10 cellular contexts compared by ENCODE assay signal in the genomic region with DNA sequence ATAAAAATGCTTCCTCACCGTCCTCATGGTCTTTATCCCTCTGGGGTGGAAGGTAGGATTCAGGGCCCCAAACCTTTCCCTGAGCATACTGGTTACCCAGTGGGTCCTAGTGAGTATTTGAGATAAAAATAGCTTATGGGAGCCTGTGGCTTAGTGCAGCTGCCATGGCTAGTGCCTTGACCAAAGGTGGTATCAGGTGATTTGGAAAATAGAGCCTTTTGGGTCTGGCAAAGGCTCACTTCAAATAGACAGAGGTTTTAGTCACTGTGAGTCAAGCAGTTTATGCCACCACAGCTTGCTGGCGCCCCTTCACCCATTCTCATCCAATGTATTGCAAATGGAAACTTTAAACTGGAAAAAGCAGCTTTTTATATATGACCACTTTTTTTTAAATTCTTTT. TPM values are rescaled to one million over a fixed set of nuclear protein-coding genes. Genes with fewer than 3 reads are reported as not detected.
A peak's percentile ranks its signal among the peaks of the same experiment; 100 is the strongest.
DNase-seq lines count a peak whose midpoint lies in the region; ATAC-seq, FAIRE-seq and TF ChIP-seq lines count a peak whose summit lies in the region.
"Had no signal": no experiment of that assay in that cellular context is flagged by ENCODE, and none has a peak within 500 bp of the region (broad histone marks: within the 10 kb centered on the region; RNA-seq: fewer than 3 reads in every experiment).

No MANE protein-coding gene starts in this region.

- H3K79me2 ChIP-seq in K562 (ENCODE audit: control insufficient read depth, insufficient read depth, low read length) (no peaks in the 10 kb centered on the region), MM.1S (ENCODE audit: low read length) (no peaks in the 10 kb centered on the region)

- H3K4me2 ChIP-seq in K562 (ENCODE audit: insufficient read depth, low read length): peak overlapping the region; percentile 66
- no peak overlapping the region for H3K4me2 ChIP-seq in MM.1S (ENCODE audit: low read depth, low read length)

- H3K27me3 Mint-ChIP-seq in mesothelial cell of epicardium (ENCODE audit: low read depth): no peaks in the 10 kb centered on the region

- POLR2A ChIA-PET in K562 (lab: Yijun Ruan, JAX): interaction anchor here (0.5 to 1.8 kb wide), 15 partner anchors 9 to 181 kb away, joined by 3 to 8 read pairs (median 4); a partner anchor contains a TSS

- H3K4me3 Mint-ChIP-seq in mesothelial cell of epicardium: peak overlapping the region; percentile 49

- H2AFZ ChIP-seq in K562 (ENCODE audit: low read depth, low read length): peak overlapping the region; percentile 96
- no peak overlapping the region for H2AFZ ChIP-seq in MM.1S (ENCODE audit: low read length)

- peaks cover 14% of the 10 kb centered on the region for H3K4me1 Mint-ChIP-seq in mesothelial cell of epicardium

- 59% methylated on average over 2 of the region's 2 CpGs for WGBS in K562 (ENCODE audit: insufficient coverage, low coverage, missing lambda C conversion rate)

- no peaks in the 10 kb centered on the region for H3K9me3 Mint-ChIP-seq in mesothelial cell of epicardium

- TF ChIP-seq RAD21 in K562 (CRISPR knock-in tag; conservative IDR thresholded peaks at IDR 0.05 in 1 of 2, IDR thresholded peaks at IDR 0.05 in 1 of 2): no peak

- H3K27ac ChIP-seq in K562 (ENCODE audit: extremely low read depth, low read depth, low read length): no peak overlapping the region; the same call in 1 of the 3 replicates
- H3K27ac ChIP-seq in tibial artery: peak overlapping the region; percentile 70 to 77
- H3K27ac ChIP-seq in MM.1S (ENCODE audit: low read length): no peak overlapping the region
- H3K27ac ChIP-seq: body of pancreas had no signal

- TF ChIP-seq EP300 in K562 (IDR thresholded peaks at IDR 0.05; ENCODE audit: low read length): no peak

- no TSS peak for BruUV-seq in K562 (replicated peaks; lab: Mats Ljungman, UMichigan)

- 0 out of 2 replicates have a peak, but pooled peaks cover 3% of the 10 kb centered on the region for H3K9me3 ChIP-seq in K562 (replicated peaks; ENCODE audit: control insufficient read depth, insufficient read depth, low read depth, low read length)
- no peaks in the 10 kb centered on the region for H3K9me3 ChIP-seq in tibial artery
- H3K9me3 ChIP-seq in MM.1S (replicated peaks; ENCODE audit: insufficient read depth, low read length): no peaks in the 10 kb centered on the region
- H3K9me3 ChIP-seq: body of pancreas had no signal

- no peaks in the 10 kb centered on the region for H3K9me1 ChIP-seq in K562 (ENCODE audit: control insufficient read depth, insufficient read depth, low read length)

- peak; percentile 80 for DNase-seq in M059J (ENCODE audit: low read depth)
- DNase-seq in K562 (ENCODE audit: extremely low read depth in 1 of 4, low spot score in 3 of 4): no peak
- no peak for DNase-seq in mesothelial cell of epicardium (ENCODE audit: low spot score in 2 of 2, unreplicated experiment in 2 of 2)
- no peak for DNase-seq in tibial artery
- DNase-seq in MM.1S: no peak
- DNase-seq in NCI-H2227 treated with DMSO at 0.1 percent for 48 hours (lab: John Stamatoyannopoulos, UW): no peak
- DNase-seq: DMS153, NCI-H187 treated with DMSO at 0.1 percent for 48 hours had no signal

- CTCF ChIA-PET in K562 (lab: Yijun Ruan, JAX; ENCODE audit: low intra/inter-chr PET ratio): interaction anchor here (0.6 to 3.2 kb wide), 5 partner anchors 28 to 167 kb away, joined by 3 to 39 read pairs (median 8); no protein-coding TSS in a partner anchor

- H3K27ac Mint-ChIP-seq in mesothelial cell of epicardium: no peak overlapping the region

- no peaks in the 10 kb centered on the region for H3K9me2 ChIP-seq in MM.1S (replicated peaks; ENCODE audit: insufficient read depth, low read length)

- TF ChIP-seq POLR2A in K562 (conservative IDR thresholded peaks at IDR 0.05): no peak

- no peaks in the 10 kb centered on the region for H3K36me3 Mint-ChIP-seq in mesothelial cell of epicardium

- H4K20me1 ChIP-seq in K562 (replicated peaks; ENCODE audit: control insufficient read depth, insufficient read depth, low read length): no peaks in the 10 kb centered on the region
- H4K20me1 ChIP-seq in MM.1S (ENCODE audit: insufficient read depth, low read length): no peaks in the 10 kb centered on the region

- TF ChIP-seq CTCF in K562 (IDR thresholded peaks at IDR 0.05 in 2 of 3, conservative IDR thresholded peaks at IDR 0.05 in 1 of 3; ENCODE audit: insufficient read depth in 2 of 3, low read depth in 1 of 3, low read length in 3 of 3): no peak
- no peak for TF ChIP-seq CTCF in mesothelial cell of epicardium (IDR thresholded peaks at IDR 0.05; ENCODE audit: unreplicated experiment)
- no peak for TF ChIP-seq CTCF in tibial artery (IDR thresholded peaks at IDR 0.05)
- TF ChIP-seq CTCF in MM.1S (IDR thresholded peaks at IDR 0.05; ENCODE audit: low read length): no peak

- no peaks in the 10 kb centered on the region for H3K36me3 ChIP-seq in K562 (ENCODE audit: control insufficient read depth, insufficient read depth, low read length)
- no peaks in the 10 kb centered on the region for H3K36me3 ChIP-seq in tibial artery
- no peaks in the 10 kb centered on the region for H3K36me3 ChIP-seq in MM.1S (replicated peaks; ENCODE audit: insufficient read depth, low read length)

- no peaks in the 10 kb centered on the region for H3F3A ChIP-seq in MM.1S (ENCODE audit: insufficient read depth, low read length)

- ATAC-seq in K562: peak; percentile 5
- no peak for ATAC-seq in HG02759 (IDR thresholded peaks at IDR 0.05; ENCODE audit: unreplicated experiment)

- intact Hi-C loops in K562 (cut with micrococcal nuclease) (loop anchor here (2.0 kb wide), 1 partner anchor 140 kb away; no protein-coding TSS in a partner anchor), tibial artery (cut with DNase I; ENCODE audit: low total_unique reads) (loop anchor here (2.0 kb wide), 1 partner anchor 54 kb away; no protein-coding TSS in a partner anchor)

- H3K4me1 ChIP-seq in K562 (replicated peaks in 1 of 2; ENCODE audit: control insufficient read depth in 2 of 2, insufficient read depth in 2 of 2, low read length in 2 of 2): peaks cover 18% of the 10 kb centered on the region in 2 experiments; a peak in 4 of 5 replicates
- H3K4me1 ChIP-seq in tibial artery: peaks cover 0 to 31% (median 17%) of the 10 kb centered on the region in 4 donors
- H3K4me1 ChIP-seq in MM.1S (ENCODE audit: low read length): no peaks in the 10 kb centered on the region

- FAIRE-seq in K562 (lab: Jason Lieb, UNC): no peak

- in situ Hi-C loops in K562 (cut with MboI): no loop called here

- peak overlapping the region; percentile 63 to 85; a peak in 3 of 4 replicates for H3K9ac ChIP-seq in K562 (ENCODE audit: insufficient read depth in 1 of 2, low read depth in 2 of 2, low read length in 2 of 2)
- no peak overlapping the region for H3K9ac ChIP-seq in MM.1S (ENCODE audit: low read length)

- H3K4me3 ChIP-seq in K562 (no peak overlapping the region), tibial artery (no peak overlapping the region), MM.1S (ENCODE audit: low read length) (no peak overlapping the region)
- H3K4me3 ChIP-seq: body of pancreas had no signal

- H3K27me3 ChIP-seq in K562 (ENCODE audit: control insufficient read depth in 2 of 2, insufficient read depth in 2 of 2, low read length in 2 of 2) (no peaks in the 10 kb centered on the region), tibial artery (no peaks in the 10 kb centered on the region), MM.1S (replicated peaks; ENCODE audit: insufficient read depth, low read length) (no peaks in the 10 kb centered on the region)
- H3K27me3 ChIP-seq: body of pancreas had no signal

TF ChIP-seq in K562, 482 proteins besides CTCF, POLR2A, EP300 and RAD21 (continues in another document):
- TF ChIP-seq ZNF174 (CRISPR knock-in tag; IDR thresholded peaks at IDR 0.05): no peak

RNA-seq across cellular contexts. Expression of a gene that starts 30.4 kb away (rescaled TPM):
- total RNA-seq in M059J (2014; rRNA removed; shearing (Covaris generic)): 264 and 272 TPM in 2 replicates
- 2.8 and 5.6 TPM in 2 replicates for total RNA-seq in K562 (2011; cell fraction: chromatin; rRNA removed; ENCODE audit: low replicate concordance)
- 4.2 and 6.7 TPM in 2 replicates for total RNA-seq in K562 (2011; cell fraction: nucleolus; rRNA removed)
- 4.4 and 4.9 TPM in 2 replicates for total RNA-seq in K562 (2011; cell fraction: nucleoplasm; rRNA removed)
- total RNA-seq in K562 (2014; rRNA removed): 2.1 and 2.9 TPM in 2 replicates
- 3.2 and 3.3 TPM in 2 replicates for total RNA-seq in K562 (2014; rRNA removed; fragmentation: Illumina TruSeq; extraction: Trizol)
- 16.9 and 17.5 TPM in 2 replicates for total RNA-seq in K562 (2015; rRNA removed; fragmentation: Illumina TruSeq; extraction: Trizol)
- 4.1 and 4.4 TPM in 2 replicates for total RNA-seq in K562 (2021)
- polyA plus RNA-seq in K562 (2011; rRNA removed): 3.4 and 5.8 TPM in 2 replicates
- polyA plus RNA-seq in K562 (2011; cell fraction: cytosol; rRNA removed): 3.7 and 8.0 TPM in 2 replicates
- polyA plus RNA-seq in K562 (2011; cell fraction: nucleus; rRNA removed): 11.6 and 17.7 TPM in 2 replicates
- polyA plus RNA-seq in K562 (2012): 11.2 and 47.9 TPM in 2 replicates
- polyA plus RNA-seq in K562 (2014; fragmentation: Illumina TruSeq; extraction: Trizol): 4.6 and 4.9 TPM in 2 replicates
- 1 to 10 TPM; 2.3 to 2.5 TPM for polyA plus RNA-seq in K562 (2014; fragmentation: Nextera tagmentation; extraction: Ambion mirVana)
- 2.6 and 4.2 TPM in 2 replicates for polyA plus RNA-seq in K562 (2014; rRNA removed)
- 2.6 and 3.6 TPM in 2 replicates for polyA minus RNA-seq in K562 (2011; rRNA and poly(A)+ RNA removed)
- polyA minus RNA-seq in K562 (2011; cell fraction: cytosol; rRNA and poly(A)+ RNA removed): 1.6 and 4.6 TPM in 2 replicates
- polyA minus RNA-seq in K562 (2011; cell fraction: nucleus; rRNA and poly(A)+ RNA removed): 1.6 and 3.4 TPM in 2 replicates
- total RNA-seq in mesothelial cell of epicardium: 3.4 to 5.1 TPM (median 4.7 TPM) in 3 replicates

RNA-seq across cellular contexts. Expression of a gene that starts 56.6 kb away (rescaled TPM):
- 89.3 and 159 TPM in 2 replicates for total RNA-seq in M059J (2014; rRNA removed; shearing (Covaris generic))
- 187 and 268 TPM in 2 replicates for total RNA-seq in K562 (2011; cell fraction: chromatin; rRNA removed; ENCODE audit: low replicate concordance)
- total RNA-seq in K562 (2011; cell fraction: nucleolus; rRNA removed): 123 and 137 TPM in 2 replicates
- total RNA-seq in K562 (2011; cell fraction: nucleoplasm; rRNA removed): 175 and 236 TPM in 2 replicates
- total RNA-seq in K562 (2014; rRNA removed) (72.0 and 77.3 TPM in 2 replicates), K562 (2014; rRNA removed; fragmentation: Illumina TruSeq; extraction: Trizol) (76.4 and 81.4 TPM in 2 replicates), K562 (2015; rRNA removed; fragmentation: Illumina TruSeq; extraction: Trizol) (84.3 and 87.0 TPM in 2 replicates), K562 (2021) (180 and 186 TPM in 2 replicates), mesothelial cell of epicardium (129 to 132 TPM (median 131 TPM) in 3 replicates)
- polyA plus RNA-seq in K562 (2011; rRNA removed) (138 and 154 TPM in 2 replicates), K562 (2014; fragmentation: Illumina TruSeq; extraction: Trizol) (111 and 117 TPM in 2 replicates), K562 (2014; fragmentation: Nextera tagmentation; extraction: Ambion mirVana) (10 to 100 TPM; 29.8 to 53.6 TPM), K562 (2014; rRNA removed) (65.6 and 72.8 TPM in 2 replicates)
- 76.8 and 89.4 TPM in 2 replicates for polyA plus RNA-seq in K562 (2011; cell fraction: cytosol; rRNA removed)
- polyA plus RNA-seq in K562 (2011; cell fraction: nucleus; rRNA removed): 176 and 196 TPM in 2 replicates
- 110 TPM in 2 replicates for polyA plus RNA-seq in K562 (2012)
- 163 and 186 TPM in 2 replicates for polyA minus RNA-seq in K562 (2011; rRNA and poly(A)+ RNA removed)
- 91.8 and 115 TPM in 2 replicates for polyA minus RNA-seq in K562 (2011; cell fraction: cytosol; rRNA and poly(A)+ RNA removed)
- 133 and 174 TPM in 2 replicates for polyA minus RNA-seq in K562 (2011; cell fraction: nucleus; rRNA and poly(A)+ RNA removed)

Comparison
In these comparisons a context has a peak if more than half of its experiments do, and no peak if none do; other contexts are left out.
1. H3K27ac ChIP-seq: peak in tibial artery (2 of 2); none in K562 (single experiment) and MM.1S (single experiment).
2. RNA of a gene that starts 30.4 kb away (total RNA-seq): 264 to 272 TPM in M059J; 3.4 to 5.1 TPM in mesothelial cell of epicardium and 2.1 to 17.5 TPM in K562; every median in the first group is over 10 times any median in the second.